In genomic region chr6:149443411-149444181, GRCh38 we compare ENCODE assay signal across 17 cellular contexts. TPM values are rescaled to one million over a fixed set of nuclear protein-coding genes. Genes with fewer than 3 reads are reported as not detected.
DNase-seq lines count a peak whose midpoint lies in the region; ATAC-seq, FAIRE-seq and TF ChIP-seq lines count a peak whose summit lies in the region.
"Had no signal": no experiment of that assay in that cellular context is flagged by ENCODE, and none has a peak within 500 bp of the region (broad histone marks: within the 10 kb centered on the region; RNA-seq: fewer than 3 reads in every experiment).

No MANE protein-coding gene starts in this region.

- H3K9ac ChIP-seq in astrocyte (ENCODE audit: low read length), result no peak overlapping the region

- H3K9me3 ChIP-seq in astrocyte (ENCODE audit: insufficient read depth, low read depth, low read length) (no peaks in the 10 kb centered on the region), upper lobe of right lung (no peaks in the 10 kb centered on the region)
- H3K9me3 ChIP-seq: BE2C had no signal

- peaks cover 0 to 2% of the 10 kb centered on the region in 2 donors for H3K36me3 Mint-ChIP-seq in activated naive CD4-positive, alpha-beta T cell treated with anti-CD3 and anti-CD28 coated beads, Interleukin-2, amount 50 U/mL, for 72 hours
- H3K36me3 Mint-ChIP-seq in activated naive CD4-positive, alpha-beta T cell treated with anti-CD3 and anti-CD28 coated beads, Interleukin-2, amount 10 ng/mL, durations not matched to agents 7 days and 5 days, result no peaks in the 10 kb centered on the region
- peaks cover 8% of the 10 kb centered on the region for H3K36me3 Mint-ChIP-seq in astrocyte (ENCODE audit: low read depth, unreplicated experiment)
- H3K36me3 Mint-ChIP-seq in stimulated activated naive B cell treated with anti-CD40 and anti-IgM and Interleukin-4, amounts not matched to agents 10 μg/mL and 1 μg/mL and 100 μg/mL, for 72 hours, result peaks cover 4 to 9% of the 10 kb centered on the region in 2 donors
- H3K36me3 Mint-ChIP-seq: IgD-negative memory B cell had no signal

- no peak for DNase-seq in activated naive CD4-positive, alpha-beta T cell treated with anti-CD3 and anti-CD28 coated beads, Interleukin-2, amount 50 U/mL, for 72 hours (ENCODE audit: low spot score in 2 of 2)
- no peak for DNase-seq in activated naive CD4-positive, alpha-beta T cell treated with anti-CD3 and anti-CD28 coated beads, Interleukin-2, amount 10 ng/mL, durations not matched to agents 7 days and 5 days
- DNase-seq in astrocyte (ENCODE audit: low read depth) (peak; percentile 30), hypothalamus (lab: John Stamatoyannopoulos, UW) (peak in 26 of 51 donors; percentile 1 to 73 (median 38)), DMS53 treated with DMSO at 0.1 percent for 48 hours (lab: John Stamatoyannopoulos, UW; ENCODE audit: unreplicated experiment) (no peak), upper lobe of right lung (no peak)
- DNase-seq in stimulated activated naive B cell treated with anti-CD40 and anti-IgM and Interleukin-4, amounts not matched to agents 10 μg/mL and 1 μg/mL and 100 μg/mL, for 72 hours, result no peak
- no peak for DNase-seq in activated CD8-positive, alpha-beta memory T cell treated with anti-CD3 and anti-CD28 coated beads for 24 hours
- DNase-seq: BE2C, DMS153, H7, mesendoderm, NCI-H1092 treated with DMSO at 0.1 percent for 48 hours had no signal

- H3K79me2 ChIP-seq in astrocyte (ENCODE audit: insufficient read depth, low read length), result no peaks in the 10 kb centered on the region

- H3K27me3 ChIP-seq in astrocyte (ENCODE audit: insufficient read depth, low read length), result no peaks in the 10 kb centered on the region
- H3K27me3 ChIP-seq in upper lobe of right lung, result peaks cover under 1% of the 10 kb centered on the region
- H3K27me3 ChIP-seq: BE2C had no signal

- TF ChIP-seq CTCF in astrocyte (IDR thresholded peaks at IDR 0.05; ENCODE audit: insufficient read depth, low read depth, low read length) (no peak), upper lobe of right lung (IDR thresholded peaks at IDR 0.05) (no peak)

- intact Hi-C loops in upper lobe of right lung (cut with DNase I), result no loop called here

- H3K27ac ChIP-seq in astrocyte (ENCODE audit: low read depth, low read length), result no peak overlapping the region
- no peak overlapping the region for H3K27ac ChIP-seq in upper lobe of right lung
- H3K27ac ChIP-seq: skin epidermis had no signal

- H3K4me3 ChIP-seq in astrocyte (ENCODE audit: insufficient read depth, low read depth, low read length), result no peak overlapping the region
- no peak overlapping the region for H3K4me3 ChIP-seq in upper lobe of right lung
- H3K4me3 ChIP-seq: skin epidermis had no signal

- peaks cover 3% of the 10 kb centered on the region for H3K27me3 Mint-ChIP-seq in activated naive CD4-positive, alpha-beta T cell treated with anti-CD3 and anti-CD28 coated beads, Interleukin-2, amount 10 ng/mL, durations not matched to agents 7 days and 5 days
- peaks cover 2% of the 10 kb centered on the region for H3K27me3 Mint-ChIP-seq in astrocyte (ENCODE audit: low read depth, unreplicated experiment)
- no peaks in the 10 kb centered on the region for H3K27me3 Mint-ChIP-seq in stimulated activated naive B cell treated with anti-CD40 and anti-IgM and Interleukin-4, amounts not matched to agents 10 μg/mL and 1 μg/mL and 100 μg/mL, for 72 hours
- H3K27me3 Mint-ChIP-seq: IgD-negative memory B cell had no signal

- ATAC-seq in activated naive CD4-positive, alpha-beta T cell treated with anti-CD3 and anti-CD28 coated beads, Interleukin-2, amount 50 U/mL, for 72 hours, result peak; percentile 33 to 36
- peak; percentile 31 to 34 for ATAC-seq in stimulated activated naive B cell treated with anti-CD40 and anti-IgM and Interleukin-4, amounts not matched to agents 10 μg/mL and 1 μg/mL and 100 μg/mL, for 72 hours (replicated peaks)
- no peak for ATAC-seq in upper lobe of right lung

- H3K4me3 Mint-ChIP-seq in activated naive CD4-positive, alpha-beta T cell treated with anti-CD3 and anti-CD28 coated beads, Interleukin-2, amount 10 ng/mL, durations not matched to agents 7 days and 5 days, result no peak overlapping the region
- H3K4me3 Mint-ChIP-seq in astrocyte (ENCODE audit: unreplicated experiment), result no peak overlapping the region
- no peak overlapping the region for H3K4me3 Mint-ChIP-seq in stimulated activated naive B cell treated with anti-CD40 and anti-IgM and Interleukin-4, amounts not matched to agents 10 μg/mL and 1 μg/mL and 100 μg/mL, for 72 hours
- H3K4me3 Mint-ChIP-seq: IgD-negative memory B cell had no signal

- H3K27ac Mint-ChIP-seq in activated naive CD4-positive, alpha-beta T cell treated with anti-CD3 and anti-CD28 coated beads, Interleukin-2, amount 50 U/mL, for 72 hours, result peak overlapping the region; percentile 81 to 88
- no peak overlapping the region for H3K27ac Mint-ChIP-seq in activated naive CD4-positive, alpha-beta T cell treated with anti-CD3 and anti-CD28 coated beads, Interleukin-2, amount 10 ng/mL, durations not matched to agents 7 days and 5 days
- H3K27ac Mint-ChIP-seq in astrocyte (ENCODE audit: unreplicated experiment), result no peak overlapping the region
- no peak overlapping the region for H3K27ac Mint-ChIP-seq in stimulated activated naive B cell treated with anti-CD40 and anti-IgM and Interleukin-4, amounts not matched to agents 10 μg/mL and 1 μg/mL and 100 μg/mL, for 72 hours

- no peak overlapping the region for H2AFZ ChIP-seq in astrocyte (ENCODE audit: low read depth, low read length)

- no peaks in the 10 kb centered on the region for H4K20me1 ChIP-seq in astrocyte (ENCODE audit: insufficient read depth, low read length)

- no peak for FAIRE-seq in astrocyte (lab: Jason Lieb, UNC)
- FAIRE-seq: frontal cortex had no signal

- H3K36me3 ChIP-seq in astrocyte (ENCODE audit: insufficient read depth, low read length) (no peaks in the 10 kb centered on the region), upper lobe of right lung (no peaks in the 10 kb centered on the region)
- H3K36me3 ChIP-seq: BE2C had no signal

- CTCF ChIA-PET in activated naive CD4-positive, alpha-beta T cell treated with anti-CD3 and anti-CD28 coated beads, Interleukin-2, amount 10 ng/mL, durations not matched to agents 7 days and 5 days (lab: Charles Lee), result interaction anchor here (0.9 to 6.8 kb wide), 2 partner anchors 11 to 73 kb away, joined by 4 to 31 read pairs; no protein-coding TSS in a partner anchor

- no peak overlapping the region for H3K4me2 ChIP-seq in astrocyte (ENCODE audit: low read length)

- no peaks in the 10 kb centered on the region for H3K9me3 Mint-ChIP-seq in activated naive CD4-positive, alpha-beta T cell treated with anti-CD3 and anti-CD28 coated beads, Interleukin-2, amount 50 U/mL, for 72 hours
- H3K9me3 Mint-ChIP-seq in activated naive CD4-positive, alpha-beta T cell treated with anti-CD3 and anti-CD28 coated beads, Interleukin-2, amount 10 ng/mL, durations not matched to agents 7 days and 5 days, result peaks cover 3% of the 10 kb centered on the region
- H3K9me3 Mint-ChIP-seq in astrocyte (ENCODE audit: unreplicated experiment), result peaks cover 17% of the 10 kb centered on the region
- no peaks in the 10 kb centered on the region for H3K9me3 Mint-ChIP-seq in stimulated activated naive B cell treated with anti-CD40 and anti-IgM and Interleukin-4, amounts not matched to agents 10 μg/mL and 1 μg/mL and 100 μg/mL, for 72 hours
- H3K9me3 Mint-ChIP-seq: IgD-negative memory B cell had no signal

- H3K4me1 ChIP-seq in astrocyte (ENCODE audit: insufficient read depth, low read length) (no peaks in the 10 kb centered on the region), upper lobe of right lung (no peaks in the 10 kb centered on the region)
- H3K4me1 ChIP-seq: BE2C had no signal

- no peaks in the 10 kb centered on the region for H3K4me1 Mint-ChIP-seq in activated naive CD4-positive, alpha-beta T cell treated with anti-CD3 and anti-CD28 coated beads, Interleukin-2, amount 10 ng/mL, durations not matched to agents 7 days and 5 days
- H3K4me1 Mint-ChIP-seq in astrocyte (ENCODE audit: low read depth, unreplicated experiment), result peaks cover 14% of the 10 kb centered on the region
- H3K4me1 Mint-ChIP-seq in stimulated activated naive B cell treated with anti-CD40 and anti-IgM and Interleukin-4, amounts not matched to agents 10 μg/mL and 1 μg/mL and 100 μg/mL, for 72 hours, result peaks cover 27 to 49% of the 10 kb centered on the region in 2 donors

RNA-seq across cellular contexts. Expression of gene ZC3H12D, which starts 41.2 kb away (rescaled TPM):
- 100 to 1,000 TPM in 1 of 2 donors, 10 to 100 TPM in 1; 87.1 to 186 TPM for total RNA-seq in activated naive CD4-positive, alpha-beta T cell treated with anti-CD3 and anti-CD28 coated beads, Interleukin-2, amount 50 U/mL, for 72 hours
- total RNA-seq in astrocyte, result 0.05 and 0.10 TPM in 2 replicates
- total RNA-seq in upper lobe of right lung, result 2.1 TPM
- total RNA-seq: SK-MEL-5 had no signal

RNA-seq across cellular contexts. Expression of gene SUMO4, which starts 43.5 kb away (rescaled TPM):
- 10 to 100 TPM in 1 of 2 donors, 1 to 10 TPM in 1; 10.0 to 11.2 TPM for total RNA-seq in activated naive CD4-positive, alpha-beta T cell treated with anti-CD3 and anti-CD28 coated beads, Interleukin-2, amount 50 U/mL, for 72 hours
- 1.4 and 1.6 TPM in 2 replicates for total RNA-seq in astrocyte
- total RNA-seq in upper lobe of right lung, result 2.5 TPM
- total RNA-seq: SK-MEL-5 had no signal

Comparison
In these comparisons a context has a peak if more than half of its experiments do, and no peak if none do; other contexts are left out.
1. H3K27ac Mint-ChIP-seq: peak in activated naive CD4-positive, alpha-beta T cell treated with anti-CD3 and anti-CD28 coated beads, Interleukin-2, amount 50 U/mL, for 72 hours (2 of 2); none in activated naive CD4-positive, alpha-beta T cell treated with anti-CD3 and anti-CD28 coated beads, Interleukin-2, amount 10 ng/mL, durations not matched to agents 7 days and 5 days (single experiment), astrocyte (single experiment) and stimulated activated naive B cell treated with anti-CD40 and anti-IgM and Interleukin-4, amounts not matched to agents 10 μg/mL and 1 μg/mL and 100 μg/mL, for 72 hours (single experiment).
2. DNase-seq: peak in astrocyte (single experiment) and hypothalamus (26 of 51); none in activated naive CD4-positive, alpha-beta T cell treated with anti-CD3 and anti-CD28 coated beads, Interleukin-2, amount 50 U/mL, for 72 hours (0 of 2), activated naive CD4-positive, alpha-beta T cell treated with anti-CD3 and anti-CD28 coated beads, Interleukin-2, amount 10 ng/mL, durations not matched to agents 7 days and 5 days (single experiment), stimulated activated naive B cell treated with anti-CD40 and anti-IgM and Interleukin-4, amounts not matched to agents 10 μg/mL and 1 μg/mL and 100 μg/mL, for 72 hours (single experiment), DMS53 treated with DMSO at 0.1 percent for 48 hours (single experiment), activated CD8-positive, alpha-beta memory T cell treated with anti-CD3 and anti-CD28 coated beads for 24 hours (single experiment) and upper lobe of right lung (single experiment).
3. RNA of gene ZC3H12D, which starts 41.2 kb away (total RNA-seq): 87.1 to 186 TPM in activated naive CD4-positive, alpha-beta T cell treated with anti-CD3 and anti-CD28 coated beads, Interleukin-2, amount 50 U/mL, for 72 hours; 2.1 TPM in upper lobe of right lung (single experiment) and 0.05 to 0.10 TPM in astrocyte; every median in the first group is over 10 times any median in the second.